ENCODE assay signal across 33 cellular contexts in the genomic region with DNA sequence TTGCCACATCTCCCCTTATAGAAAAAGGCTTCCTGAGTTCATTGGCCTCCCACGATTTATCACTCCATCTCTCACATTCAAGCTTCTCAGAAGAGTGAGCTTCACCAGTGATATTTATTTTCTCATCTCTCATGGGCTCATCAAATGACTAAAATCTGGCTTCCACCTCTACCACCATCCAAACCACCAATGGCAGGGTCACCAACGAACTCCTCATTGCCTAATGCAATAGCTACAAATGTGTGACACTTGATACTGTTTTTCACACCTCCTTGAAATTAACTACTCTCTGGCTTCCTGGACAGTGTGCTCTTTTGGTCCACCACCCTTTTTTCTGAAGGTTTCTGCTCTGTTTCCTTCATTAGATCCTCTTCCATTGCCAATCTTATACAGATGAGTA.
"Had no signal": no experiment of that assay in that cellular context is flagged by ENCODE, and none has a peak within 500 bp of the region (broad histone marks: within the 10 kb centered on the region; RNA-seq: fewer than 3 reads in every experiment).

No MANE protein-coding gene starts in this region.

- FAIRE-seq: frontal cortex had no signal

- H3K27ac ChIP-seq: adrenal gland, body of pancreas, cardiac muscle cell, colonic mucosa, WERI-Rb-1 had no signal

- H3K36me3 ChIP-seq: adrenal gland, cardiac muscle cell, colonic mucosa, WERI-Rb-1 had no signal

- H3K27me3 ChIP-seq: body of pancreas, cardiac muscle cell, colonic mucosa had no signal

- H3K4me3 Mint-ChIP-seq: activated B cell treated with CpG ODN at 0.5 μM for 24 hours; activated naive CD4-positive, alpha-beta T cell treated with anti-CD3 and anti-CD28 coated beads for 36 hours; activated naive CD4-positive, alpha-beta T cell treated with anti-CD3 and anti-CD28 coated beads, Interleukin-2, amount 50 U/mL, for 24 hours; activated naive CD8-positive, alpha-beta T cell treated with anti-CD3 and anti-CD28 coated beads for 36 hours; activated naive CD8-positive, alpha-beta T cell treated with anti-CD3 and anti-CD28 coated beads, Interleukin-2, amount 50 U/mL, for 24 hours; activated T-helper 1 cell treated with anti-CD3 and anti-CD28 coated beads, Interleukin-12 subunit alpha, Interleukin-12 subunit beta, Interleukin-2, Interleukin-4 antibody, amounts not matched to agents 30 ng/mL and 10 ng/mL and 1 ng/mL, durations not matched to agents 14 hours and 24 hours and 36 hours; endodermal cell; T-cell; T-helper 1 cell treated with Interleukin-12 subunit alpha and Interleukin-12 subunit beta and Interleukin-4 antibody, amounts not matched to agents 30 μg/mL and 1 μg/mL, for 36 hours had no signal

- H3K27me3 Mint-ChIP-seq: activated B cell treated with CpG ODN at 0.5 μM for 24 hours; activated naive CD4-positive, alpha-beta T cell treated with anti-CD3 and anti-CD28 coated beads, Interleukin-2, amount 50 U/mL, for 24 hours; activated naive CD8-positive, alpha-beta T cell treated with anti-CD3 and anti-CD28 coated beads for 36 hours; activated naive CD8-positive, alpha-beta T cell treated with anti-CD3 and anti-CD28 coated beads, Interleukin-2, amount 50 U/mL, for 24 hours had no signal

- H3K4me1 ChIP-seq: adrenal gland, body of pancreas, colonic mucosa had no signal

- H3K36me3 Mint-ChIP-seq: activated naive CD4-positive, alpha-beta T cell treated with anti-CD3 and anti-CD28 coated beads, Interleukin-2, amount 50 U/mL, for 24 hours; activated naive CD8-positive, alpha-beta T cell treated with anti-CD3 and anti-CD28 coated beads for 36 hours; T-cell had no signal

- H3K4me1 Mint-ChIP-seq: activated B cell treated with CpG ODN at 0.5 μM for 24 hours; activated naive CD4-positive, alpha-beta T cell treated with anti-CD3 and anti-CD28 coated beads, Interleukin-2, amount 50 U/mL, for 24 hours; activated naive CD8-positive, alpha-beta T cell treated with anti-CD3 and anti-CD28 coated beads, Interleukin-2, amount 50 U/mL, for 24 hours; T-cell had no signal

- H3K9me3 ChIP-seq: adrenal gland, body of pancreas, colonic mucosa had no signal

- DNase-seq: activated B cell treated with CpG ODN at 0.5 μM for 24 hours; activated CD4-positive, alpha-beta T cell treated with anti-CD3 and anti-CD28 coated beads for 48 hours; activated CD4-positive, alpha-beta T cell treated with anti-CD3 and anti-CD28 coated beads, Interleukin-2, amount 50 U/mL, for 1 hour; activated CD4-positive, alpha-beta T cell treated with anti-CD3 and anti-CD28 coated beads, Interleukin-2, amount 50 U/mL, for 48 hours; activated CD8-positive, alpha-beta memory T cell treated with anti-CD3 and anti-CD28 coated beads, Interleukin-2, amount 50 U/mL, for 4 hours; activated effector memory CD4-positive, alpha-beta T cell treated with anti-CD3 and anti-CD28 coated beads, Interleukin-2, amount 50 U/mL, for 16 hours; activated naive CD4-positive, alpha-beta T cell treated with anti-CD3 and anti-CD28 coated beads for 36 hours; activated naive CD8-positive, alpha-beta T cell treated with anti-CD3 and anti-CD28 coated beads for 36 hours; activated naive CD8-positive, alpha-beta T cell treated with anti-CD3 and anti-CD28 coated beads, Interleukin-2, amount 50 U/mL, for 24 hours; activated T-cell treated with anti-CD3 and anti-CD28 coated beads, Interleukin-2, amount 50 U/mL, for 1 hour; activated T-cell treated with anti-CD3 and anti-CD28 coated beads, Interleukin-2, amount 50 U/mL, for 48 hours; adrenal gland; amygdala; aorta; body of pancreas; central memory CD4-positive, alpha-beta T cell; cerebellar nuclear complex; colonic mucosa; effector memory CD4-positive, alpha-beta T cell; endodermal cell; foreskin fibroblast; SW 1271; T-cell; T1000; WERI-Rb-1 had no signal

- H3K27ac Mint-ChIP-seq: activated B cell treated with CpG ODN at 0.5 μM for 24 hours; activated naive CD4-positive, alpha-beta T cell treated with anti-CD3 and anti-CD28 coated beads for 36 hours; activated naive CD4-positive, alpha-beta T cell treated with anti-CD3 and anti-CD28 coated beads, Interleukin-2, amount 50 U/mL, for 24 hours; activated naive CD8-positive, alpha-beta T cell treated with anti-CD3 and anti-CD28 coated beads for 36 hours; activated naive CD8-positive, alpha-beta T cell treated with anti-CD3 and anti-CD28 coated beads, Interleukin-2, amount 50 U/mL, for 24 hours; activated T-helper 1 cell treated with anti-CD3 and anti-CD28 coated beads, Interleukin-12 subunit alpha, Interleukin-12 subunit beta, Interleukin-2, Interleukin-4 antibody, amounts not matched to agents 30 ng/mL and 10 ng/mL and 1 ng/mL, durations not matched to agents 14 hours and 24 hours and 36 hours; activated T-helper 2 cell treated with anti-CD3 and anti-CD28 coated beads, Interferon-gamma antibody, Interleukin-2, Interleukin-4, amounts not matched to agents 10 μg/mL and 5 μg/mL and 100 μg/mL, durations not matched to agents 14 hours and 24 hours and 36 hours; endodermal cell; T-cell; T-helper 1 cell treated with Interleukin-12 subunit alpha and Interleukin-12 subunit beta and Interleukin-4 antibody, amounts not matched to agents 30 μg/mL and 1 μg/mL, for 36 hours had no signal

- H3K4me3 ChIP-seq: adrenal gland, body of pancreas, cardiac muscle cell, colonic mucosa had no signal

- H3K9me3 Mint-ChIP-seq: activated B cell treated with CpG ODN at 0.5 μM for 24 hours; activated naive CD4-positive, alpha-beta T cell treated with anti-CD3 and anti-CD28 coated beads for 36 hours; activated naive CD4-positive, alpha-beta T cell treated with anti-CD3 and anti-CD28 coated beads, Interleukin-2, amount 50 U/mL, for 24 hours; activated naive CD8-positive, alpha-beta T cell treated with anti-CD3 and anti-CD28 coated beads for 36 hours; activated naive CD8-positive, alpha-beta T cell treated with anti-CD3 and anti-CD28 coated beads, Interleukin-2, amount 50 U/mL, for 24 hours; activated T-helper 1 cell treated with anti-CD3 and anti-CD28 coated beads, Interleukin-12 subunit alpha, Interleukin-12 subunit beta, Interleukin-2, Interleukin-4 antibody, amounts not matched to agents 30 ng/mL and 10 ng/mL and 1 ng/mL, durations not matched to agents 14 hours and 24 hours and 36 hours; activated T-helper 2 cell treated with anti-CD3 and anti-CD28 coated beads, Interferon-gamma antibody, Interleukin-2, Interleukin-4, amounts not matched to agents 10 μg/mL and 5 μg/mL and 100 μg/mL, durations not matched to agents 14 hours and 24 hours and 36 hours; endodermal cell; T-cell; T-helper 1 cell treated with Interleukin-12 subunit alpha and Interleukin-12 subunit beta and Interleukin-4 antibody, amounts not matched to agents 30 μg/mL and 1 μg/mL, for 36 hours had no signal

- ATAC-seq: activated CD4-positive, CD25-positive, alpha-beta regulatory T cell treated with anti-CD3 and anti-CD28 coated beads, Interleukin-2, amount 50 U/mL, for 24 hours; activated naive CD8-positive, alpha-beta T cell treated with anti-CD3 and anti-CD28 coated beads, Interleukin-2, amount 50 U/mL, for 24 hours; body of pancreas; esophagus mucosa; T-cell had no signal
